ENCODE assay signal across 20 cellular contexts in the genomic region with DNA sequence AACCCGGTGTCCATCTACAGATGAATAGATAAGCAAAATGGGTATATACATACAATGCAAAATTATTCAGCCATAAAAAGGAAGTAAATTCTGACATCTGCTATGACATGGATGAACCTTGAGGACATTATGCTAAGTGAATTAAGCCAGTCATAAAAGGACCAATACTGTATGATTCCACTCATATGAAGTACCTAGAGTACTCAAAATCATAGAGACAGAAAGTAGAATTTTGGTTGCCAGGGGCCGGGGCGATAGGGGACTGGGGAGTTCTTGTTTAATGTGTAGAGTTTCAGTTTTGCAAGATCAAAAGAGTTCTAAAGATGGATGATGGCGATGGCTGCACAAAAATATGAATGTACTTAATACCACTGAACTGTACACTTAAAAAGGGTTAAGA. TPM values are rescaled to one million over a fixed set of nuclear protein-coding genes. Genes with fewer than 3 reads are reported as not detected.
A peak's percentile ranks its signal among the peaks of the same experiment; 100 is the strongest.
DNase-seq lines count a peak whose midpoint lies in the region; ATAC-seq, FAIRE-seq and TF ChIP-seq lines count a peak whose summit lies in the region.
"Had no signal": no experiment of that assay in that cellular context is flagged by ENCODE, and none has a peak within 500 bp of the region (broad histone marks: within the 10 kb centered on the region; RNA-seq: fewer than 3 reads in every experiment).

No MANE protein-coding gene starts in this region.

- SMC1A ChIA-PET in GM12878 (lab: Charles Lee; ENCODE audit: uncharacterized antibody, unreplicated experiment), result interaction anchor here (1.0 to 3.3 kb wide), 6 partner anchors 15 to 87 kb away, joined by 3 to 11 read pairs (median 4); partner anchors contain the start of gene SHC4

- 7% methylated on average over 4 of the region's 4 CpGs for WGBS in GM12878 (ENCODE audit: insufficient coverage, insufficient replicate concordance, low lambda C conversion rate, missing lambda C conversion rate)

- no peak for FAIRE-seq in GM12878 (lab: Jason Lieb, UNC)
- FAIRE-seq: A549, colon had no signal

- no peak for TF ChIP-seq POLR2A in GM12878 (IDR thresholded peaks at IDR 0.05; ENCODE audit: low read depth, low read length)

- no peak overlapping the region for H3K9ac ChIP-seq in BLaER1 treated with 17β-estradiol and CSF1 and Interleukin-3, amounts not matched to agents 10 nM and 100 nM
- no peak overlapping the region for H3K9ac ChIP-seq in GM12878 (ENCODE audit: control insufficient read depth, insufficient read depth, low read length)

- TF ChIP-seq EP300 in GM12878 (IDR thresholded peaks at IDR 0.05; ENCODE audit: borderline replicate concordance in 1 of 2, control insufficient read depth in 1 of 2, low read depth in 2 of 2, low read length in 2 of 2), result no peak

- intact Hi-C loops in activated CD4-positive, alpha-beta T cell treated with anti-CD3 and anti-CD28 coated beads, Interleukin-2, amount 10 ng/mL, durations not matched to agents 24 days and 14 days (cut with micrococcal nuclease), result loop anchor here (1.0 to 10.0 kb wide), 2 partner anchors 41 to 1247 kb away; no protein-coding TSS in a partner anchor
- intact Hi-C loops in GM12878 (cut with micrococcal nuclease; ENCODE audit: unreplicated experiment), result no loop called here

- TF ChIP-seq RAD21 in GM12878 (IDR thresholded peaks at IDR 0.05; ENCODE audit: insufficient read depth, low read depth, low read length), result no peak

- in situ Hi-C loops in GM12878 (cut with MboI), result no loop called here

- peak overlapping the region; percentile 51 for H3K27ac Mint-ChIP-seq in activated CD4-positive, alpha-beta T cell treated with anti-CD3 and anti-CD28 coated beads, Interleukin-2, amount 10 ng/mL, durations not matched to agents 24 days and 14 days

- no peak for TF ChIP-seq CTCF in GM12878 (IDR thresholded peaks at IDR 0.05 in 2 of 3, conservative IDR thresholded peaks at IDR 0.05 in 1 of 3; ENCODE audit: control insufficient read depth in 2 of 3, extremely low read depth in 1 of 3, insufficient read depth in 1 of 3, low read depth in 3 of 3, low read length in 3 of 3)

- POLR2A ChIA-PET in GM12878 (lab: Charles Lee), result interaction anchor here (1.3 kb wide), 1 partner anchor 10 kb away, joined by 5 read pairs; the partner anchor contains the start of gene EID1

- RAD21 ChIA-PET in GM12878 (lab: Charles Lee; ENCODE audit: unreplicated experiment), result interaction anchor here (1.3 to 3.9 kb wide), 3 partner anchors 10 to 87 kb away, joined by 4 to 16 read pairs (median 7); partner anchors contain the start of genes EID1 and SHC4

- H3K4me1 Mint-ChIP-seq in activated CD4-positive, alpha-beta T cell treated with anti-CD3 and anti-CD28 coated beads, Interleukin-2, amount 10 ng/mL, durations not matched to agents 24 days and 14 days, result peaks cover 22% of the 10 kb centered on the region

- ATAC-seq in HG02981 (IDR thresholded peaks at IDR 0.05; ENCODE audit: unreplicated experiment) (peak; percentile 67), GM12878 (peak; percentile 87), HG03432 (IDR thresholded peaks at IDR 0.05; ENCODE audit: unreplicated experiment) (no peak)
- ATAC-seq: A549, left colon, mucosa of descending colon had no signal

- DNase-seq in activated CD4-positive, alpha-beta T cell treated with anti-CD3 and anti-CD28 coated beads, Interleukin-2, amount 10 ng/mL, durations not matched to agents 24 days and 14 days, result peak; percentile 64
- DNase-seq in activated CD4-positive, alpha-beta T cell treated with anti-CD3 and anti-CD28 coated beads for 1 hour, result no peak
- DNase-seq in GM12878 (ENCODE audit: low read depth, low spot score) (no peak), DMS 273 (lab: John Stamatoyannopoulos, UW; ENCODE audit: unreplicated experiment) (no peak), NCI-H1092 treated with DMSO at 0.1 percent for 48 hours (lab: John Stamatoyannopoulos, UW) (no peak)
- DNase-seq: DMS79, foreskin keratinocyte, KG1, left colon, mucosa of descending colon, NCI-H748 treated with DMSO at 0.1 percent for 48 hours, Peyer's patch, stomach had no signal

- H3K9me3 ChIP-seq in BLaER1 treated with 17β-estradiol and CSF1 and Interleukin-3, amounts not matched to agents 10 nM and 100 nM (replicated peaks in 1 of 11), result no peaks in the 10 kb centered on the region
- no peaks in the 10 kb centered on the region for H3K9me3 ChIP-seq in GM12878 (replicated peaks; ENCODE audit: control insufficient read depth, insufficient read depth, low read length)
- H3K9me3 ChIP-seq: A549, mucosa of descending colon, neutrophil, Peyer's patch, right atrium auricular region, stomach had no signal

- no peaks in the 10 kb centered on the region for H3K9me3 Mint-ChIP-seq in activated CD4-positive, alpha-beta T cell treated with anti-CD3 and anti-CD28 coated beads, Interleukin-2, amount 10 ng/mL, durations not matched to agents 24 days and 14 days

- H4K20me1 ChIP-seq in BLaER1 treated with 17β-estradiol and CSF1 and Interleukin-3, amounts not matched to agents 10 nM and 100 nM, result no peaks in the 10 kb centered on the region
- H4K20me1 ChIP-seq in GM12878 (ENCODE audit: control insufficient read depth, insufficient read depth), result no peaks in the 10 kb centered on the region

- BruUV-seq in GM12878 (replicated peaks; lab: Mats Ljungman, UMichigan), result no TSS peak

- H3K4me2 ChIP-seq in BLaER1 treated with 17β-estradiol and CSF1 and Interleukin-3, amounts not matched to agents 10 nM and 100 nM, result peak overlapping the region in 6 of 11 experiments; percentile 20 to 47 (median 34); a peak in 9 of 22 replicates
- no peak overlapping the region for H3K4me2 ChIP-seq in GM12878 (ENCODE audit: control insufficient read depth, insufficient read depth)
- H3K4me2 ChIP-seq: A549 had no signal

- H3K36me3 ChIP-seq in BLaER1 treated with 17β-estradiol and CSF1 and Interleukin-3, amounts not matched to agents 10 nM and 100 nM, result no peaks in the 10 kb centered on the region
- no peaks in the 10 kb centered on the region for H3K36me3 ChIP-seq in GM12878 (ENCODE audit: control insufficient read depth in 2 of 2, insufficient read depth in 2 of 2, low read length in 1 of 2)
- H3K36me3 ChIP-seq: neutrophil, Peyer's patch, right atrium auricular region, stomach had no signal

- H3K79me2 ChIP-seq in GM12878 (ENCODE audit: control insufficient read depth, insufficient read depth, low read length), result no peaks in the 10 kb centered on the region

- no peak overlapping the region for H2AFZ ChIP-seq in GM12878 (ENCODE audit: control insufficient read depth, low read depth, low read length)

- peaks cover 2% of the 10 kb centered on the region for H3K27me3 Mint-ChIP-seq in activated CD4-positive, alpha-beta T cell treated with anti-CD3 and anti-CD28 coated beads, Interleukin-2, amount 10 ng/mL, durations not matched to agents 24 days and 14 days

- no peak overlapping the region for H3K4me3 Mint-ChIP-seq in activated CD4-positive, alpha-beta T cell treated with anti-CD3 and anti-CD28 coated beads, Interleukin-2, amount 10 ng/mL, durations not matched to agents 24 days and 14 days

- H3K36me3 Mint-ChIP-seq in activated CD4-positive, alpha-beta T cell treated with anti-CD3 and anti-CD28 coated beads, Interleukin-2, amount 10 ng/mL, durations not matched to agents 24 days and 14 days (ENCODE audit: low read depth), result peaks cover 9% of the 10 kb centered on the region

- H3K27ac ChIP-seq in BLaER1 treated with 17β-estradiol and CSF1 and Interleukin-3, amounts not matched to agents 10 nM and 100 nM, result no peak overlapping the region
- H3K27ac ChIP-seq in GM12878 (ENCODE audit: control insufficient read depth, insufficient read depth), result no peak overlapping the region
- H3K27ac ChIP-seq: foreskin keratinocyte, neutrophil, Peyer's patch had no signal

- CTCF ChIA-PET in GM12878 (lab: Yijun Ruan, JAX), result interaction anchor here (1.0 to 4.5 kb wide), 6 partner anchors 10 to 87 kb away, joined by 4 to 21 read pairs (median 6); partner anchors contain the start of genes EID1 and SHC4

- H3K4me3 ChIP-seq in BLaER1 treated with 17β-estradiol and CSF1 and Interleukin-3, amounts not matched to agents 10 nM and 100 nM, result no peak overlapping the region
- H3K4me3 ChIP-seq in GM12878, result no peak overlapping the region
- H3K4me3 ChIP-seq: A549, mucosa of descending colon, Peyer's patch, right atrium auricular region, stomach had no signal

- peaks cover 0 to 11% (median 5%) of the 10 kb centered on the region in 10 experiments; a peak in 12 of 20 replicates for H3K4me1 ChIP-seq in BLaER1 treated with 17β-estradiol and CSF1 and Interleukin-3, amounts not matched to agents 10 nM and 100 nM
- H3K4me1 ChIP-seq in GM12878 (ENCODE audit: control insufficient read depth, insufficient read depth, low read length), result no peaks in the 10 kb centered on the region
- H3K4me1 ChIP-seq: Peyer's patch, right atrium auricular region, stomach had no signal

- H3K27me3 ChIP-seq in BLaER1 treated with 17β-estradiol and CSF1 and Interleukin-3, amounts not matched to agents 10 nM and 100 nM, result no peaks in the 10 kb centered on the region
- H3K27me3 ChIP-seq in GM12878 (replicated peaks in 1 of 2; ENCODE audit: control insufficient read depth in 2 of 2, insufficient read depth in 2 of 2, low read length in 1 of 2), result no peaks in the 10 kb centered on the region
- H3K27me3 ChIP-seq: foreskin keratinocyte, Peyer's patch, right atrium auricular region, stomach had no signal

TF ChIP-seq in GM12878, 131 proteins besides CTCF, POLR2A, EP300 and RAD21 (continues in another document):
- TF ChIP-seq CBX3 (IDR thresholded peaks at IDR 0.05; ENCODE audit: borderline replicate concordance, low read depth), result no peak

RNA-seq across cellular contexts. Expression of gene EID1, which starts 10.3 kb away (rescaled TPM):
- total RNA-seq in activated CD4-positive, alpha-beta T cell treated with anti-CD3 and anti-CD28 coated beads, Interleukin-2, amount 10 ng/mL, durations not matched to agents 24 days and 14 days, result 192 and 209 TPM in 2 replicates
- total RNA-seq in GM12878 (2013; cell fraction: nucleolus; rRNA removed), result 22.5 and 30.9 TPM in 2 replicates
- total RNA-seq in GM12878 (2014; rRNA removed) (98.9 and 127 TPM in 2 replicates), GM12878 (2014; rRNA removed; fragmentation: Illumina TruSeq; extraction: Trizol) (123 and 125 TPM in 2 replicates), GM12878 (2021) (119 TPM in 2 replicates)
- polyA plus RNA-seq in GM12878 (2011; ENCODE audit: low read depth), result 50.9 TPM
- polyA plus RNA-seq in GM12878 (2011; rRNA removed) (157 and 182 TPM in 2 replicates), GM12878 (2014; fragmentation: Illumina TruSeq; extraction: Trizol) (123 and 157 TPM in 2 replicates), GM12878 (2014; fragmentation: Nextera tagmentation; extraction: Ambion mirVana) (10 to 100 TPM; 45.6 to 79.5 TPM), GM12878 (2014; rRNA removed) (137 and 142 TPM in 2 replicates), GM12878 (2016; fragmentation: Nextera tagmentation; extraction: Ambion mirVana) (100 to 1,000 TPM; 202 to 210 TPM)
- 83.4 and 91.3 TPM in 2 replicates for polyA plus RNA-seq in GM12878 (2011; cell fraction: cytosol; rRNA removed)
- 57.1 and 85.9 TPM in 2 replicates for polyA plus RNA-seq in GM12878 (2011; cell fraction: nucleus; rRNA removed)
- 82.8 and 85.4 TPM in 2 replicates for polyA plus RNA-seq in GM12878 (2012)
- polyA minus RNA-seq in GM12878 (2011; rRNA and poly(A)+ RNA removed), result 26.5 and 28.2 TPM in 2 replicates
- 29.9 and 32.7 TPM in 2 replicates for polyA minus RNA-seq in GM12878 (2011; cell fraction: cytosol; rRNA and poly(A)+ RNA removed)
- 10.8 and 15.1 TPM in 2 replicates for polyA minus RNA-seq in GM12878 (2011; cell fraction: nucleus; rRNA and poly(A)+ RNA removed)
